Comparison of ENCODE assay signal across 23 cellular contexts in genomic region chr11:44926036-44926435, GRCh38. TPM values are rescaled to one million over a fixed set of nuclear protein-coding genes. Genes with fewer than 3 reads are reported as not detected.
A peak's percentile ranks its signal among the peaks of the same experiment; 100 is the strongest.
DNase-seq lines count a peak whose midpoint lies in the region; ATAC-seq, FAIRE-seq and TF ChIP-seq lines count a peak whose summit lies in the region.
"Had no signal": no experiment of that assay in that cellular context is flagged by ENCODE, and none has a peak within 500 bp of the region (broad histone marks: within the 10 kb centered on the region; RNA-seq: fewer than 3 reads in every experiment).

No MANE protein-coding gene starts in this region.

- H3K27me3 Mint-ChIP-seq in WTC11 (ENCODE audit: low read depth) (no peaks in the 10 kb centered on the region; the same call in 1 of the 2 replicates), neural crest cell (ENCODE audit: low read depth) (peaks cover 8% of the 10 kb centered on the region)

- TF ChIP-seq CTCF in WTC11 (IDR thresholded peaks at IDR 0.05) (no peak), neural crest cell (conservative IDR thresholded peaks at IDR 0.05) (no peak)

- H3K27ac Mint-ChIP-seq in WTC11: peak overlapping the region; percentile 12
- H3K27ac Mint-ChIP-seq in neural crest cell (ENCODE audit: unreplicated experiment): no peak overlapping the region
- H3K27ac Mint-ChIP-seq: CD8-positive, alpha-beta T cell; H9; T-helper 1 cell treated with Interleukin-12 subunit alpha and Interleukin-12 subunit beta and Interleukin-4 antibody, amounts not matched to agents 30 μg/mL and 1 μg/mL, for 36 hours had no signal

- H3K36me3 Mint-ChIP-seq in WTC11: peaks cover 8% of the 10 kb centered on the region
- peaks cover 4% of the 10 kb centered on the region for H3K36me3 Mint-ChIP-seq in neural crest cell (ENCODE audit: low read depth)

- H3K9me3 Mint-ChIP-seq in WTC11 (no peaks in the 10 kb centered on the region), neural crest cell (no peaks in the 10 kb centered on the region)
- H3K9me3 Mint-ChIP-seq: CD8-positive, alpha-beta T cell; H9; T-helper 1 cell treated with Interleukin-12 subunit alpha and Interleukin-12 subunit beta and Interleukin-4 antibody, amounts not matched to agents 30 μg/mL and 1 μg/mL, for 36 hours had no signal

- H3K4me1 Mint-ChIP-seq in WTC11 (peaks cover 23% of the 10 kb centered on the region), neural crest cell (peaks cover 19% of the 10 kb centered on the region)

- ATAC-seq in WTC11 (no peak), GM21515 (IDR thresholded peaks at IDR 0.05; ENCODE audit: unreplicated experiment) (no peak)
- ATAC-seq: CD8-positive, alpha-beta T cell; Right ventricle myocardium inferior had no signal

- DNase-seq in NCI-H526 (lab: John Stamatoyannopoulos, UW) (peak; percentile 20 to 63), NCI-H526 treated with DMSO at 0.1 percent for 48 hours (lab: John Stamatoyannopoulos, UW) (no peak), NCI-H2171 (lab: John Stamatoyannopoulos, UW) (peak; percentile 61), WTC11 (ENCODE audit: low spot score) (no peak), neural crest cell (ENCODE audit: low read depth, low spot score) (no peak), DMS153 (lab: John Stamatoyannopoulos, UW) (no peak), GM12892 (ENCODE audit: insufficient read length) (no peak)
- DNase-seq: 8988T, Calu3, DMS79, GM23248, H9, KBM-7, MM.1S, NCI-H1048, NCI-H1436 treated with DMSO at 0.1 percent for 48 hours, NCI-H2029, NCI-H446, NCI-H748 treated with DMSO at 0.1 percent for 48 hours had no signal

- H3K4me3 Mint-ChIP-seq in WTC11: no peak overlapping the region
- peak overlapping the region; percentile 46 for H3K4me3 Mint-ChIP-seq in neural crest cell
- H3K4me3 Mint-ChIP-seq: CD8-positive, alpha-beta T cell; H9; T-helper 1 cell treated with Interleukin-12 subunit alpha and Interleukin-12 subunit beta and Interleukin-4 antibody, amounts not matched to agents 30 μg/mL and 1 μg/mL, for 36 hours had no signal

- CTCF ChIA-PET in WTC11 (lab: Charles Lee): interaction anchor here (1.1 to 8.3 kb wide), 11 partner anchors 12 to 319 kb away, joined by 3 to 221 read pairs (median 12); no protein-coding TSS in a partner anchor

- POLR2A ChIA-PET in WTC11 (lab: Charles Lee): no interaction called here

- TF ChIP-seq POLR2A in GM12892 (IDR thresholded peaks at IDR 0.05; ENCODE audit: low read depth, low read length): no peak

- FAIRE-seq in GM12892 (lab: Jason Lieb, UNC): no peak

TF ChIP-seq in WTC11, 78 proteins besides CTCF, POLR2A, EP300 and RAD21 (continues in another document):
- TF ChIP-seq CDX4 (CRISPR knock-in tag; IDR thresholded peaks at IDR 0.05; ENCODE audit: borderline replicate concordance) (no peak), KAT7 (CRISPR knock-in tag; IDR thresholded peaks at IDR 0.05; ENCODE audit: borderline replicate concordance) (no peak), ZNF219 (CRISPR knock-in tag; IDR thresholded peaks at IDR 0.05; ENCODE audit: borderline replicate concordance) (no peak), PRRX2 (CRISPR knock-in tag; IDR thresholded peaks at IDR 0.05) (no peak), TEAD4 (CRISPR knock-in tag; IDR thresholded peaks at IDR 0.05) (no peak), FOXP1 (CRISPR knock-in tag; IDR thresholded peaks at IDR 0.05; ENCODE audit: borderline replicate concordance) (no peak), FOXK1 (CRISPR knock-in tag; IDR thresholded peaks at IDR 0.05) (no peak), NR3C1 (CRISPR knock-in tag; conservative IDR thresholded peaks at IDR 0.05; ENCODE audit: low read depth) (no peak), JUN (CRISPR knock-in tag; IDR thresholded peaks at IDR 0.05) (no peak), RELA (CRISPR knock-in tag; IDR thresholded peaks at IDR 0.05; ENCODE audit: borderline replicate concordance) (no peak), HMGXB4 (CRISPR knock-in tag; IDR thresholded peaks at IDR 0.05) (no peak), MLX (CRISPR knock-in tag; IDR thresholded peaks at IDR 0.05) (no peak), AR (CRISPR knock-in tag; IDR thresholded peaks at IDR 0.05) (no peak), SP1 (CRISPR knock-in tag; conservative IDR thresholded peaks at IDR 0.05) (no peak), E2F1 (CRISPR knock-in tag; IDR thresholded peaks at IDR 0.05) (no peak)

RNA-seq across cellular contexts. Expression of gene TP53I11, which starts 24.6 kb away (rescaled TPM):
- total RNA-seq in WTC11 (2021) (42.4 to 44.2 TPM (median 42.9 TPM) in 3 replicates), neural crest cell (83.6 and 85.6 TPM in 2 replicates)
- not detected for polyA plus RNA-seq in GM12892 (2012; ENCODE audit: missing spikeins)

Comparison
In these comparisons a context has a peak if more than half of its experiments do, and no peak if none do; other contexts are left out.
1. DNase-seq: peak in NCI-H526 (2 of 2) and NCI-H2171 (single experiment); none in NCI-H526 treated with DMSO at 0.1 percent for 48 hours (single experiment), WTC11 (single experiment), neural crest cell (single experiment), DMS153 (single experiment) and GM12892 (single experiment).